8 cellular contexts compared by ENCODE assay signal in the genomic region with DNA sequence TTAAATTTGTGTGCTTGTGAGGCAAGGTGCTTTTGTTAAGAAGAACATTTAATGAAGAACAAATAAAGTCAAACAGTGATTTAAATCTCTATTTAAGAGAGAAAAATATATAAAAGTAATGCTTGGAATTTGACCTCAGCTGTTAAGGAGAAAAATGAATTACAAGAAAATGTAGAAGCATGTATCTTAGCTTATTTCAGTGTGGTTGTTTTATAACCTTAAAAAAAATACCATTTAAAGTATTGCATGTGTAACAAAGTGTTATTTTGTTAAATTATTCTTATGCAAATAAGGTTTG.
"Had no signal": no experiment of that assay in that cellular context is flagged by ENCODE, and none has a peak within 500 bp of the region (broad histone marks: within the 10 kb centered on the region; RNA-seq: fewer than 3 reads in every experiment).

No MANE protein-coding gene starts in this region.

- H3K4me1 Mint-ChIP-seq: IgD-negative memory B cell had no signal

- H3K4me3 ChIP-seq: K562 had no signal

- H3K27me3 Mint-ChIP-seq: IgD-negative memory B cell had no signal

- H3K4me3 Mint-ChIP-seq: IgD-negative memory B cell had no signal

- H3K4me2 ChIP-seq: KMS-11 had no signal

- H3K36me3 Mint-ChIP-seq: IgD-negative memory B cell had no signal

- H3K27ac ChIP-seq: HL-60, KMS-11 had no signal

- H3K27ac Mint-ChIP-seq: IgD-negative memory B cell had no signal

- DNase-seq: IMR-90, KBM-7, KG1 had no signal

- ATAC-seq: HepG2, K562 had no signal

- H3K9ac ChIP-seq: KMS-11 had no signal

- H3K9me3 Mint-ChIP-seq: IgD-negative memory B cell had no signal
